ENCODE assay signal across 8 cellular contexts in the genomic region with DNA sequence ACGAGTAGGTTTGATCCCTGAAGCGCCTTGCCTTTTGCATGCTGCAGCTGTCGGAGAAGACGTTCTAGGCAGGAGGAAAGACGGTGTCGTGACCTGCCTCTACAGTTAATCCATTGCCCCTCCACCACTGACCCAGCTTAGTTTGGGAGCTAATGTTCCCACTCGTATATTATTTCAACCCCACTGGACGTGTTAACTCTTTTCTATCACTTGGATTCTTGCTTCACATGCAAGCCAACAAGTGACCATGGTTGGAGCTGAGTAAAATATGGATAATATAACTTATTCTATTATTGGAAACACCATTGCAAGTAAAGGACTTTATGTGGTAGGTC. TPM values are rescaled to one million over a fixed set of nuclear protein-coding genes. Genes with fewer than 3 reads are reported as not detected.
DNase-seq lines count a peak whose midpoint lies in the region; ATAC-seq, FAIRE-seq and TF ChIP-seq lines count a peak whose summit lies in the region.

No MANE protein-coding gene starts in this region.

- POLR2A ChIA-PET in GM12878 (lab: Charles Lee): interaction anchor here (0.6 to 1.6 kb wide), 5 partner anchors 9 to 61 kb away, joined by 3 to 9 read pairs (median 3); a partner anchor contains a TSS

- CTCF ChIA-PET in GM12878 (lab: Yijun Ruan, JAX): interaction anchor here (1.1 to 15.9 kb wide), 7 partner anchors 8 to 152 kb away, joined by 3 to 132 read pairs (median 4); a partner anchor contains a TSS

- peak overlapping the region; percentile 95 for H2AFZ ChIP-seq in GM12878 (ENCODE audit: control insufficient read depth, low read depth, low read length)

- in situ Hi-C loops in GM12878 (cut with MboI): no loop called here

- RAD21 ChIA-PET in GM12878 (lab: Charles Lee; ENCODE audit: unreplicated experiment): interaction anchor here (0.6 to 2.9 kb wide), 3 partner anchors 8 to 47 kb away, joined by 3 to 12 read pairs (median 11); no protein-coding TSS in a partner anchor

- H3K4me3 ChIP-seq in GM12878: peak overlapping the region; percentile 73
- peak overlapping the region; percentile 86 for H3K4me3 ChIP-seq in lower lobe of right lung
- peak overlapping the region; percentile 70 to 96 (median 77) for H3K4me3 ChIP-seq in tibial nerve

- ATAC-seq in GM12878 (no peak), lower lobe of right lung (no peak), GM18870 (IDR thresholded peaks at IDR 0.05; ENCODE audit: unreplicated experiment) (no peak)

- H3K27me3 Mint-ChIP-seq in activated T-cell treated with anti-CD3 and anti-CD28 coated beads, Interleukin-2, amount 50 U/mL, for 24 hours: no peaks in the 10 kb centered on the region

- peak overlapping the region; percentile 98 for H3K27ac Mint-ChIP-seq in activated T-cell treated with anti-CD3 and anti-CD28 coated beads, Interleukin-2, amount 50 U/mL, for 24 hours

- H3K27ac ChIP-seq in GM12878 (ENCODE audit: control insufficient read depth, insufficient read depth) (peak overlapping the region; percentile 85), lower lobe of right lung (peak overlapping the region; percentile 98), tibial nerve (peak overlapping the region; percentile 96 to 99 (median 96))

- H3K9me3 ChIP-seq in GM12878 (replicated peaks; ENCODE audit: control insufficient read depth, insufficient read depth, low read length) (no peaks in the 10 kb centered on the region), lower lobe of right lung (no peaks in the 10 kb centered on the region), tibial nerve (no peaks in the 10 kb centered on the region)

- H3K36me3 ChIP-seq in GM12878 (ENCODE audit: control insufficient read depth in 2 of 2, insufficient read depth in 2 of 2, low read length in 1 of 2) (peaks cover 0 to 5% of the 10 kb centered on the region in 2 experiments; a peak in 2 of 4 replicates), lower lobe of right lung (peaks cover 8% of the 10 kb centered on the region), tibial nerve (no peaks in the 10 kb centered on the region)

- TF ChIP-seq RAD21 in GM12878 (IDR thresholded peaks at IDR 0.05; ENCODE audit: insufficient read depth, low read depth, low read length): no peak

- peaks cover 25% of the 10 kb centered on the region for H3K4me1 ChIP-seq in GM12878 (ENCODE audit: control insufficient read depth, insufficient read depth, low read length)
- peaks cover 49% of the 10 kb centered on the region for H3K4me1 ChIP-seq in lower lobe of right lung
- H3K4me1 ChIP-seq in tibial nerve: peaks cover 0 to 50% (median 25%) of the 10 kb centered on the region in 4 donors

- H4K20me1 ChIP-seq in GM12878 (ENCODE audit: control insufficient read depth, insufficient read depth): no peaks in the 10 kb centered on the region

- peaks cover 8% of the 10 kb centered on the region for H3K36me3 Mint-ChIP-seq in activated T-cell treated with anti-CD3 and anti-CD28 coated beads, Interleukin-2, amount 50 U/mL, for 24 hours (ENCODE audit: low read depth)

- TF ChIP-seq POLR2A in GM12878 (IDR thresholded peaks at IDR 0.05; ENCODE audit: low read depth, low read length): no peak
- TF ChIP-seq POLR2A in tibial nerve (IDR thresholded peaks at IDR 0.05): no peak

- peaks cover 56% of the 10 kb centered on the region for H3K4me1 Mint-ChIP-seq in activated T-cell treated with anti-CD3 and anti-CD28 coated beads, Interleukin-2, amount 50 U/mL, for 24 hours (ENCODE audit: low read depth)

- H3K27me3 ChIP-seq in GM12878 (replicated peaks in 1 of 2; ENCODE audit: control insufficient read depth in 2 of 2, insufficient read depth in 2 of 2, low read length in 1 of 2) (no peaks in the 10 kb centered on the region), lower lobe of right lung (ENCODE audit: low read depth) (no peaks in the 10 kb centered on the region), tibial nerve (no peaks in the 10 kb centered on the region)

- DNase-seq in activated T-cell treated with anti-CD3 and anti-CD28 coated beads, Interleukin-2, amount 50 U/mL, for 24 hours: no peak
- DNase-seq in activated T-cell treated with anti-CD3 and anti-CD28 coated beads, Interleukin-2, amount 50 U/mL, for 48 hours: no peak
- DNase-seq in GM12878 (ENCODE audit: low read depth, low spot score) (no peak), lower lobe of right lung (no peak), tibial nerve (ENCODE audit: low spot score in 2 of 2) (no peak), GF-D8 (lab: John Stamatoyannopoulos, UW) (no peak)
- no peak for DNase-seq in activated effector memory CD4-positive, alpha-beta T cell treated with Interleukin-2 at 50 U/mL for 16 hours

- peak overlapping the region; percentile 95 for H3K4me3 Mint-ChIP-seq in activated T-cell treated with anti-CD3 and anti-CD28 coated beads, Interleukin-2, amount 50 U/mL, for 24 hours

- peak overlapping the region; percentile 88 for H3K4me2 ChIP-seq in GM12878 (ENCODE audit: control insufficient read depth, insufficient read depth)

- H3K9me3 Mint-ChIP-seq in activated T-cell treated with anti-CD3 and anti-CD28 coated beads, Interleukin-2, amount 50 U/mL, for 24 hours: no peaks in the 10 kb centered on the region

- intact Hi-C loops in GM12878 (cut with micrococcal nuclease; ENCODE audit: unreplicated experiment): no loop called here
- intact Hi-C loops in lower lobe of right lung (cut with DNase I): no loop called here

- no TSS peak for BruUV-seq in GM12878 (replicated peaks; lab: Mats Ljungman, UMichigan)

- WGBS in GM12878 (ENCODE audit: insufficient coverage, insufficient replicate concordance, low lambda C conversion rate, missing lambda C conversion rate): 3% methylated on average over 8 of the region's 8 CpGs
- WGBS in tibial nerve, 2 donors: 1 to 2% methylated on average over 8 of the region's 8 CpGs

- SMC1A ChIA-PET in GM12878 (lab: Charles Lee; ENCODE audit: uncharacterized antibody, unreplicated experiment): interaction anchor here (0.7 to 4.0 kb wide), 7 partner anchors 10 to 58 kb away, joined by 3 to 29 read pairs (median 5); no protein-coding TSS in a partner anchor

- H3K79me2 ChIP-seq in GM12878 (ENCODE audit: control insufficient read depth, insufficient read depth, low read length): peaks cover 47% of the 10 kb centered on the region

- TF ChIP-seq CTCF in GM12878 (IDR thresholded peaks at IDR 0.05 in 2 of 3, conservative IDR thresholded peaks at IDR 0.05 in 1 of 3; ENCODE audit: control insufficient read depth in 2 of 3, extremely low read depth in 1 of 3, insufficient read depth in 1 of 3, low read depth in 3 of 3, low read length in 3 of 3) (no peak), lower lobe of right lung (IDR thresholded peaks at IDR 0.05) (no peak), tibial nerve (IDR thresholded peaks at IDR 0.05) (no peak)

- H3K9ac ChIP-seq in GM12878 (ENCODE audit: control insufficient read depth, insufficient read depth, low read length): peak overlapping the region; percentile 88

- TF ChIP-seq EP300 in GM12878 (IDR thresholded peaks at IDR 0.05; ENCODE audit: borderline replicate concordance in 1 of 2, control insufficient read depth in 1 of 2, low read depth in 2 of 2, low read length in 2 of 2) (no peak), tibial nerve (IDR thresholded peaks at IDR 0.05) (no peak)

- FAIRE-seq in GM12878 (lab: Jason Lieb, UNC): no peak

TF ChIP-seq in GM12878, 131 proteins besides CTCF, POLR2A, EP300 and RAD21 (continues in another document):
- TF ChIP-seq ASH2L (IDR thresholded peaks at IDR 0.05; ENCODE audit: borderline replicate concordance, low read depth): no peak

RNA-seq across cellular contexts. Expression of a gene that starts 0.7 kb away (rescaled TPM):
- 198 and 216 TPM in 2 replicates for total RNA-seq in GM12878 (2013; cell fraction: nucleolus; rRNA removed)
- total RNA-seq in GM12878 (2014; rRNA removed) (20.2 and 22.7 TPM in 2 replicates), GM12878 (2014; rRNA removed; fragmentation: Illumina TruSeq; extraction: Trizol) (48.0 and 51.1 TPM in 2 replicates), GM12878 (2021) (60.3 and 67.9 TPM in 2 replicates), lower lobe of right lung (174 TPM), tibial nerve (100 to 1,000 TPM; 167 to 302 (median 232) TPM)
- polyA plus RNA-seq in GM12878 (2011; ENCODE audit: low read depth): 49.0 TPM
- polyA plus RNA-seq in GM12878 (2011; rRNA removed) (138 and 146 TPM in 2 replicates), GM12878 (2014; fragmentation: Illumina TruSeq; extraction: Trizol) (65.6 and 81.9 TPM in 2 replicates), GM12878 (2014; fragmentation: Nextera tagmentation; extraction: Ambion mirVana) (10 to 100 TPM; 33.7 to 36.4 TPM), GM12878 (2014; rRNA removed) (45.4 and 48.4 TPM in 2 replicates), GM12878 (2016; fragmentation: Nextera tagmentation; extraction: Ambion mirVana) (10 to 100 TPM; 58.3 to 67.1 TPM)
- 55.6 and 59.7 TPM in 2 replicates for polyA plus RNA-seq in GM12878 (2011; cell fraction: cytosol; rRNA removed)
- 105 and 131 TPM in 2 replicates for polyA plus RNA-seq in GM12878 (2011; cell fraction: nucleus; rRNA removed)
- polyA plus RNA-seq in GM12878 (2012): 69.5 and 82.0 TPM in 2 replicates
- 144 and 207 TPM in 2 replicates for polyA minus RNA-seq in GM12878 (2011; rRNA and poly(A)+ RNA removed)
- polyA minus RNA-seq in GM12878 (2011; cell fraction: cytosol; rRNA and poly(A)+ RNA removed): 34.1 and 51.3 TPM in 2 replicates
- 47.6 and 68.2 TPM in 2 replicates for polyA minus RNA-seq in GM12878 (2011; cell fraction: nucleus; rRNA and poly(A)+ RNA removed)

RNA-seq across cellular contexts. Expression of a gene that starts 14.5 kb away (rescaled TPM):
- total RNA-seq in GM12878 (2013; cell fraction: nucleolus; rRNA removed): 0.79 TPM in 1 of 2 replicates, not detected in the other
- total RNA-seq in GM12878 (2014; rRNA removed) (0.06 and 0.22 TPM in 2 replicates), GM12878 (2014; rRNA removed; fragmentation: Illumina TruSeq; extraction: Trizol) (0.14 and 0.27 TPM in 2 replicates), GM12878 (2021) (0.10 TPM in 1 of 2 replicates, not detected in the other), lower lobe of right lung (2.7 TPM), tibial nerve (1 to 10 TPM in 2 of 4 donors, under 1 TPM in 2; 0.21 to 4.8 (median 0.99) TPM)
- polyA plus RNA-seq in GM12878 (2011; ENCODE audit: low read depth): not detected
- polyA plus RNA-seq in GM12878 (2011; rRNA removed) (0.07 and 0.10 TPM in 2 replicates), GM12878 (2014; fragmentation: Illumina TruSeq; extraction: Trizol) (0.13 and 0.16 TPM in 2 replicates), GM12878 (2014; fragmentation: Nextera tagmentation; extraction: Ambion mirVana) (not detected), GM12878 (2014; rRNA removed) (0.36 TPM in 1 of 2 replicates, not detected in the other), GM12878 (2016; fragmentation: Nextera tagmentation; extraction: Ambion mirVana) (not detected)
- 0.06 and 0.08 TPM in 2 replicates for polyA plus RNA-seq in GM12878 (2011; cell fraction: cytosol; rRNA removed)
- polyA plus RNA-seq in GM12878 (2011; cell fraction: nucleus; rRNA removed): 0.04 and 0.09 TPM in 2 replicates
- 0.20 TPM in 1 of 2 replicates, not detected in the other for polyA plus RNA-seq in GM12878 (2012)
- 0.10 and 0.22 TPM in 2 replicates for polyA minus RNA-seq in GM12878 (2011; rRNA and poly(A)+ RNA removed)
- not detected in 2 replicates for polyA minus RNA-seq in GM12878 (2011; cell fraction: cytosol; rRNA and poly(A)+ RNA removed)
- polyA minus RNA-seq in GM12878 (2011; cell fraction: nucleus; rRNA and poly(A)+ RNA removed): not detected in 2 replicates
